8 cellular contexts compared by ENCODE assay signal in genomic region chr19:12495002-12495802, GRCh38.
DNase-seq lines count a peak whose midpoint lies in the region; ATAC-seq, FAIRE-seq and TF ChIP-seq lines count a peak whose summit lies in the region.

No MANE protein-coding gene starts in this region.

- DNase-seq in NCI-H2196 treated with DMSO at 0.1 percent for 48 hours (lab: John Stamatoyannopoulos, UW; ENCODE audit: unreplicated experiment) = peak; percentile 94
- peak; percentile 96 for DNase-seq in activated CD4-positive, alpha-beta T cell treated with anti-CD3 and anti-CD28 coated beads for 48 hours
- peak; percentile 95 for DNase-seq in kidney tubule cell (ENCODE audit: low spot score)
- peak; percentile 92 to 95 for DNase-seq in stimulated activated CD4-positive, alpha-beta T cell treated with anti-CD3 and anti-CD28 coated beads, Interleukin-15, amount 100 ng/mL, for 48 hours (ENCODE audit: low read depth in 2 of 2)
- DNase-seq in UCSD-AML1 (lab: John Stamatoyannopoulos, UW; ENCODE audit: unreplicated experiment) = no peak

- peak; percentile 14 for FAIRE-seq in colon (lab: Jason Lieb, UNC)

- TF ChIP-seq POLR2A in GM10847 (IDR thresholded peaks at IDR 0.05; ENCODE audit: extremely low read depth, insufficient read length) = peak; percentile 66

- peak; percentile 95 for ATAC-seq in HG02973 (IDR thresholded peaks at IDR 0.05; ENCODE audit: unreplicated experiment)
